ENCODE assay signal across 18 cellular contexts in the genomic region with DNA sequence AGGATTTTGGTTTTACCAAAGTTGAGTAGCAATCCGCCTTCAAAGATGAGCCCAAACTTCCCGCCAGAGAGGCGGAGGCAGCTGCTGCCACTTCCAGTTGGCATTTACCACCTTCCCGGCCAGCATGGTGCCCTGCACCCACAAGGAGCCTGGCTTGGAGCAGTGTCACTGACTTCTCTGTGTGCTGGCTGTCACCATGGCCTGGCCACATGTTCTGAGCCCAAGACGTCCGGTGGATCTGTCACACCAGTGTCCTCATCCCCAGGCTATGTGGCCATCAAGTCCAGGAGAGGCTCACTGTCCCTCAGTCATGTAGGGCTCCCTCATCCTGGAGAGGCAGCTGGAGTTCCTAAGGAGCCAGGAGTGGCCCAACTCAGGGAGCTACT.
"Had no signal": no experiment of that assay in that cellular context is flagged by ENCODE, and none has a peak within 500 bp of the region (broad histone marks: within the 10 kb centered on the region; RNA-seq: fewer than 3 reads in every experiment).

No MANE protein-coding gene starts in this region.

- H3K9me3 Mint-ChIP-seq: activated naive CD8-positive, alpha-beta T cell treated with anti-CD3 and anti-CD28 coated beads, Interleukin-2, amount 10 ng/mL, durations not matched to agents 7 days and 5 days; natural killer cell; T-helper 1 cell treated with Interleukin-12 subunit alpha and Interleukin-12 subunit beta and Interleukin-4 antibody, amounts not matched to agents 30 μg/mL and 1 μg/mL, for 36 hours had no signal

- H3K36me3 Mint-ChIP-seq: activated naive CD8-positive, alpha-beta T cell treated with anti-CD3 and anti-CD28 coated beads, Interleukin-2, amount 10 ng/mL, durations not matched to agents 7 days and 5 days; natural killer cell had no signal

- H3K9me3 ChIP-seq: gastrocnemius medialis, mucosa of descending colon, prostate gland had no signal

- H3K4me1 ChIP-seq: prostate gland had no signal

- H3K27ac Mint-ChIP-seq: activated naive CD8-positive, alpha-beta T cell treated with anti-CD3 and anti-CD28 coated beads, Interleukin-2, amount 10 ng/mL, durations not matched to agents 7 days and 5 days; natural killer cell; T-helper 1 cell treated with Interleukin-12 subunit alpha and Interleukin-12 subunit beta and Interleukin-4 antibody, amounts not matched to agents 30 μg/mL and 1 μg/mL, for 36 hours had no signal

- H3K36me3 ChIP-seq: gastrocnemius medialis, prostate gland, tibial artery had no signal

- DNase-seq: activated CD4-positive, alpha-beta T cell treated with anti-CD3 and anti-CD28 coated beads, Interleukin-2, amount 50 U/mL, for 1 hour; activated CD4-positive, CD25-positive, alpha-beta regulatory T cell; activated gamma-delta T cell treated with Interleukin-2 at 50 U/mL for 16 hours; activated naive CD8-positive, alpha-beta T cell treated with anti-CD3 and anti-CD28 coated beads, Interleukin-2, amount 10 ng/mL, durations not matched to agents 7 days and 5 days; activated T-cell treated with anti-CD3 and anti-CD28 coated beads, Interleukin-2, amount 50 U/mL, for 1 hour; effector CD4-positive, alpha-beta T cell; gastrocnemius medialis; kidney glomerular epithelial cell; mammary epithelial cell; mucosa of descending colon; natural killer cell; SHP77; stimulated activated CD4-positive, alpha-beta T cell treated with anti-CD3 and anti-CD28 coated beads, Interleukin-4, amount 100 ng/mL, for 4 hours had no signal

- H3K27ac ChIP-seq: gastrocnemius medialis, hepatocyte, prostate gland, tibial artery had no signal

- H3K4me3 Mint-ChIP-seq: activated naive CD8-positive, alpha-beta T cell treated with anti-CD3 and anti-CD28 coated beads, Interleukin-2, amount 10 ng/mL, durations not matched to agents 7 days and 5 days; natural killer cell; T-helper 1 cell treated with Interleukin-12 subunit alpha and Interleukin-12 subunit beta and Interleukin-4 antibody, amounts not matched to agents 30 μg/mL and 1 μg/mL, for 36 hours had no signal

- H3K27me3 ChIP-seq: gastrocnemius medialis, hepatocyte, tibial artery had no signal

- ATAC-seq: mucosa of descending colon, natural killer cell, SK-N-SH treated with all-trans-retinoic acid at 6 μM for 48 hours had no signal

- H3K4me3 ChIP-seq: gastrocnemius medialis, hepatocyte, mucosa of descending colon, prostate gland, tibial artery had no signal
